ENCODE assay signal across 8 cellular contexts in genomic region chr22:37608477-37609239, GRCh38. TPM values are rescaled to one million over a fixed set of nuclear protein-coding genes. Genes with fewer than 3 reads are reported as not detected.
DNase-seq lines count a peak whose midpoint lies in the region; ATAC-seq, FAIRE-seq and TF ChIP-seq lines count a peak whose summit lies in the region.

TSS of gene GGA1 (plus strand) at chr22:37608834. CDS start at chr22:37608861, 27 bp downstream.

- peak within 1 kb of the TSS; percentile 90 for H2AFZ ChIP-seq in HepG2 (ENCODE audit: low read length)

- peak within 1 kb of the TSS; percentile 78 to 92 (median 82) for H3K4me3 ChIP-seq in HepG2 (replicated peaks in 1 of 3; ENCODE audit: insufficient read depth in 1 of 3, low read depth in 2 of 3, low read length in 3 of 3)

- in situ Hi-C loops in HepG2 (cut with HindIII; ENCODE audit: extremely low pct_ligation_motif_present, low pct_unique_long_range_greater_than_20kb) = loop anchor here (10.0 kb wide), 1 partner anchor 64 kb away; no protein-coding TSS in a partner anchor

- peaks cover 20% of the 10 kb centered on the region for H3K79me2 ChIP-seq in HepG2 (ENCODE audit: insufficient read depth, low read length)

- 0% methylated on average over 12 of the region's 82 CpGs for WGBS in HepG2 (ENCODE audit: low lambda C conversion rate)

- peak within 1 kb of the TSS; percentile 90 for H3K4me2 ChIP-seq in HepG2 (ENCODE audit: low read depth, low read length)

- H3K27me3 ChIP-seq in HepG2 (ENCODE audit: control insufficient read depth in 1 of 2, insufficient read depth in 2 of 2, low read length in 2 of 2) = peaks cover 2 to 5% of the 10 kb centered on the region in 2 experiments; a peak in 1 of 5 replicates

- H3K27ac ChIP-seq in HepG2 (ENCODE audit: extremely low read length, insufficient read depth, low read length) = peak within 1 kb of the TSS; percentile 97

- peak within 1 kb of the TSS; percentile 80 for H3K9ac ChIP-seq in HepG2 (ENCODE audit: insufficient read depth, low read depth, low read length)

- H4K20me1 ChIP-seq in HepG2 (ENCODE audit: insufficient read depth, low read length) = no peaks in the 10 kb centered on the region

- BruUV-seq in HepG2 (replicated peaks; lab: Mats Ljungman, UMichigan) = no TSS peak

- TF ChIP-seq EP300 in HepG2 (IDR thresholded peaks at IDR 0.05; ENCODE audit: low read depth in 2 of 2, low read length in 2 of 2) (no peak; a peak in 1 of 4 replicates), HepG2 (CRISPR knock-in tag; IDR thresholded peaks at IDR 0.05; ENCODE audit: borderline replicate concordance) (no peak; the same call in 1 of the 2 replicates)

- POLR2A ChIA-PET in HepG2 (lab: Yijun Ruan, JAX) = interaction anchor here (0.6 to 6.0 kb wide), 43 partner anchors 9 to 256 kb away, joined by 3 to 75 read pairs (median 7); partner anchors contain the start of genes ANKRD54, CDC42EP1, GCAT and LGALS1

- no peak for TF ChIP-seq CTCF in HepG2 (CRISPR knock-in tag; IDR thresholded peaks at IDR 0.05)

- H3K9me3 ChIP-seq in HepG2 (ENCODE audit: low read length) = no peaks in the 10 kb centered on the region

- DNase-seq in CD1c-positive myeloid dendritic cell (ENCODE audit: extremely low spot score) (peak; percentile 98), NCI-H82 (lab: John Stamatoyannopoulos, UW) (peak; percentile 97), dermis blood vessel endothelial cell (peak; percentile 98), HepG2 (ENCODE audit: low spot score) (peak; percentile 94)
- DNase-seq in activated CD4-positive, alpha-beta T cell treated with anti-CD3 and anti-CD28 coated beads, Interleukin-2, amount 50 U/mL, for 48 hours = peak; percentile 95
- DNase-seq in stimulated activated CD4-positive, alpha-beta T cell treated with anti-CD3 and anti-CD28 coated beads, Interleukin-2, amount 100 ng/mL, for 48 hours = peak; percentile 91 to 92

- TF ChIP-seq POLR2A in HepG2 (IDR thresholded peaks at IDR 0.05; ENCODE audit: insufficient read depth in 1 of 2, low read depth in 2 of 2, low read length in 2 of 2) = peak; percentile 61 to 69

- H3K36me3 ChIP-seq in HepG2 (replicated peaks in 1 of 2; ENCODE audit: control insufficient read depth in 1 of 2, insufficient read depth in 2 of 2, low read length in 2 of 2) = 0 out of 5 replicates have a peak, but pooled peaks cover 0 to 3% of the 10 kb centered on the region in 2 experiments

- peaks cover 46% of the 10 kb centered on the region for H3K4me1 ChIP-seq in HepG2 (ENCODE audit: insufficient read depth, low read length)

- intact Hi-C loops in HepG2 (cut with micrococcal nuclease; ENCODE audit: unreplicated experiment) = loop anchor here (2.0 kb wide), 1 partner anchor 30 kb away; the partner anchor contains the start of gene SH3BP1

- CTCF ChIA-PET in HepG2 (lab: Yijun Ruan, JAX; ENCODE audit: low intra/inter-chr PET ratio, low total read pairs) = no interaction called here

- ATAC-seq in GM19438 (IDR thresholded peaks at IDR 0.05; ENCODE audit: low read depth, unreplicated experiment) (peak; percentile 76), HG03575 (IDR thresholded peaks at IDR 0.05; ENCODE audit: extremely low read depth, insufficient number of reproducible peaks, low FRiP score, unreplicated experiment) (peak; percentile 38), HepG2 (peak; percentile 85)

- TF ChIP-seq RAD21 in HepG2 (CRISPR knock-in tag; IDR thresholded peaks at IDR 0.05) = peak; percentile 24; the same call in 1 of the 2 replicates

- FAIRE-seq in HepG2 (lab: Jason Lieb, UNC) = no peak

TF ChIP-seq in HepG2, 621 proteins besides CTCF, POLR2A, EP300 and RAD21 (continues in another document):
- TF ChIP-seq AHDC1 (CRISPR knock-in tag; IDR thresholded peaks at IDR 0.05; ENCODE audit: borderline replicate concordance) = no peak
- TF ChIP-seq ZNF749 (CRISPR knock-in tag; IDR thresholded peaks at IDR 0.05; ENCODE audit: borderline replicate concordance) = peak; percentile 62; the same call in 1 of the 2 replicates
- TF ChIP-seq ZNF333 (CRISPR knock-in tag; IDR thresholded peaks at IDR 0.05; ENCODE audit: borderline replicate concordance) = no peak
- 0 out of 2 replicates have a peak, but pooled peaks have one; percentile 19 for TF ChIP-seq ZNF792 (CRISPR knock-in tag; IDR thresholded peaks at IDR 0.05)

RNA-seq across cellular contexts. Expression of gene GGA1, which starts in this region (rescaled TPM):
- total RNA-seq in dermis blood vessel endothelial cell = 48.3 and 55.3 TPM in 2 replicates
- 16.0 and 29.1 TPM in 2 replicates for total RNA-seq in HepG2 (2016; rRNA removed; fragmentation: Illumina TruSeq; extraction: Trizol)
- total RNA-seq in HepG2 (2016; cell fraction: cytosol; rRNA removed; fragmentation: Illumina TruSeq; extraction: Trizol; ENCODE audit: low read depth) = 16.1 and 18.1 TPM in 2 replicates
- 13.7 and 32.9 TPM in 2 replicates for total RNA-seq in HepG2 (2016; cell fraction: insoluble cytoplasmic fraction; rRNA removed; fragmentation: Illumina TruSeq; extraction: Trizol)
- 22.2 and 24.3 TPM in 2 replicates for total RNA-seq in HepG2 (2016; cell fraction: membrane; rRNA removed; fragmentation: Illumina TruSeq; extraction: Trizol)
- 34.3 and 44.4 TPM in 2 replicates for total RNA-seq in HepG2 (2016; cell fraction: nucleus; rRNA removed; fragmentation: Illumina TruSeq; extraction: Trizol)
- 87.2 and 103 TPM in 2 replicates for polyA plus RNA-seq in HepG2 (2011; rRNA removed)
- polyA plus RNA-seq in HepG2 (2011; cell fraction: cytosol; rRNA removed) = 22.6 and 34.6 TPM in 2 replicates
- polyA plus RNA-seq in HepG2 (2011; cell fraction: nucleus; rRNA removed) = 436 and 489 TPM in 2 replicates
- polyA plus RNA-seq in HepG2 (2012) = 51.1 and 57.0 TPM in 2 replicates
- polyA plus RNA-seq in HepG2 (2016; cell fraction: cytosol; fragmentation: Illumina TruSeq; extraction: Trizol; ENCODE audit: low read depth) = 4.7 and 5.0 TPM in 2 replicates
- 13.0 and 17.9 TPM in 2 replicates for polyA plus RNA-seq in HepG2 (2016; cell fraction: insoluble cytoplasmic fraction; fragmentation: Illumina TruSeq; extraction: Trizol; ENCODE audit: low read depth)
- 11.4 and 12.2 TPM in 2 replicates for polyA plus RNA-seq in HepG2 (2016; cell fraction: membrane; fragmentation: Illumina TruSeq; extraction: Trizol; ENCODE audit: low read depth)
- polyA plus RNA-seq in HepG2 (2016; cell fraction: nucleus; fragmentation: Illumina TruSeq; extraction: Trizol; ENCODE audit: insufficient read depth, low read depth) = 138 and 147 TPM in 2 replicates
- polyA minus RNA-seq in HepG2 (2011; rRNA and poly(A)+ RNA removed; ENCODE audit: low replicate concordance) = 31.3 and 75.9 TPM in 2 replicates
- polyA minus RNA-seq in HepG2 (2011; cell fraction: cytosol; rRNA and poly(A)+ RNA removed) = 15.5 and 19.6 TPM in 2 replicates
- polyA minus RNA-seq in HepG2 (2011; cell fraction: nucleus; rRNA and poly(A)+ RNA removed) = 83.2 and 84.5 TPM in 2 replicates

Comparison
In these comparisons a context has a peak if more than half of its experiments do, and no peak if none do; other contexts are left out.
1. Peak in every context shown above with its lines: DNase-seq, ATAC-seq, H3K4me3 ChIP-seq and H3K27ac ChIP-seq.